ENCODE assay signal across 1 cellular context in genomic region chr1:159162511-159163265, GRCh38.
A peak's percentile ranks its signal among the peaks of the same experiment; 100 is the strongest.
TF ChIP-seq lines count a peak whose summit lies in the region.

No MANE protein-coding gene starts in this region.

TF ChIP-seq in K562, 482 proteins besides CTCF, POLR2A, EP300 and RAD21:
- TF ChIP-seq SPI1 (IDR thresholded peaks at IDR 0.05; ENCODE audit: borderline replicate concordance, low read depth, low read length) (peak; percentile 86), PTTG1 (tag; IDR thresholded peaks at IDR 0.05; ENCODE audit: low read depth) (no peak), PTRF (tag; IDR thresholded peaks at IDR 0.05) (no peak), ESRRB (CRISPR knock-in tag; IDR thresholded peaks at IDR 0.05; ENCODE audit: borderline replicate concordance) (no peak)
- TF ChIP-seq, protein P1, sequence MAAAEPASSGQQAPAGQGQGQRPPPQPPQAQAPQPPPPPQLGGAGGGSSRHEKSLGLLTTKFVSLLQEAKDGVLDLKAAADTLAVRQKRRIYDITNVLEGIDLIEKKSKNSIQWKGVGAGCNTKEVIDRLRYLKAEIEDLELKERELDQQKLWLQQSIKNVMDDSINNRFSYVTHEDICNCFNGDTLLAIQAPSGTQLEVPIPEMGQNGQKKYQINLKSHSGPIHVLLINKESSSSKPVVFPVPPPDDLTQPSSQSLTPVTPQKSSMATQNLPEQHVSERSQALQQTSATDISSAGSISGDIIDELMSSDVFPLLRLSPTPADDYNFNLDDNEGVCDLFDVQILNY (CRISPR knock-in tag; IDR thresholded peaks at IDR 0.05): no peak
TF ChIP-seq in K562: peak in this region for 1.
